ENCODE assay signal across 1 cellular context in the genomic region with DNA sequence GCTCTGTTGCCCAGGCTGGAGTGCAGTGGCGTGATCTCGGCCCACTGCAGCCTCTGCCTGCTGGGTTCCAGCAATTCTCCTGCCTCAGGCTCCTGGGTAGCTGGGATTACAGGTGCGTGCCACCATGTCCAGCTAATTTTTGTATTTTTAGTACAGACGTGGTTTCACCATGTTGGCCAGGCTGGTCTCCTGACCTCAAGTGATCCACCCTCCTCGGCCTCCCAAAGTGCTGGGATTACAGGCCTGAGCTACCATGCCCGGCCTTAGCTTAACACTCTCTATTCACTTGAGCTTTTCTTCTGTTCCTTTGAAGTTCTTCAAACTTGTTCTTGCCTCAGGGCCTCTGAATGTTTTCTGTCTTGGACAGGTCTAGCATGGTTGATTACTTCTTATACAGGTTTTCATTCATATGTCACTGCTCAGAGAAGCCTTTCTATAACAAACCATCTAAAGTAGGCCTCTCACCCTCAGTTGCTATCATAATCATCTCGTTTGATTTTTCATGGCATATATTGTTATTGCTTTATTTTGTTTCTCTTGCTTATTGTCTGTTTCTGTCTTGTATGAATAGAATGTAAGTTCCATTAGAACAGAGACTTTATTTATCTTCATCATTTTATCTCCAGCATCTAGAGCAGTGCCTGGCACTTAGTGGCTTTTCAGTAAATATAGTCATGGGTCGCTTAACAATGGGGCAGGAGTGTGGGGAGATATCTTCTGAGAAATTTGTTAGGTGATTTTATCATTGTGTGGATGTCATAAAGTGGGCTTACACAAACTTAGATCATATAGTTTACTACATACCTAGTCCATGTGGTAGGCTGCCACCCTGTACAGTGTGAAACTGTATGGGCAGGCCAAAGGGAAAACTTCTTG.
TF ChIP-seq lines count a peak whose summit lies in the region.

No MANE protein-coding gene starts in this region.

TF ChIP-seq in K562, 482 proteins besides CTCF, POLR2A, EP300 and RAD21 (continued from another document):
- TF ChIP-seq, protein P1, sequence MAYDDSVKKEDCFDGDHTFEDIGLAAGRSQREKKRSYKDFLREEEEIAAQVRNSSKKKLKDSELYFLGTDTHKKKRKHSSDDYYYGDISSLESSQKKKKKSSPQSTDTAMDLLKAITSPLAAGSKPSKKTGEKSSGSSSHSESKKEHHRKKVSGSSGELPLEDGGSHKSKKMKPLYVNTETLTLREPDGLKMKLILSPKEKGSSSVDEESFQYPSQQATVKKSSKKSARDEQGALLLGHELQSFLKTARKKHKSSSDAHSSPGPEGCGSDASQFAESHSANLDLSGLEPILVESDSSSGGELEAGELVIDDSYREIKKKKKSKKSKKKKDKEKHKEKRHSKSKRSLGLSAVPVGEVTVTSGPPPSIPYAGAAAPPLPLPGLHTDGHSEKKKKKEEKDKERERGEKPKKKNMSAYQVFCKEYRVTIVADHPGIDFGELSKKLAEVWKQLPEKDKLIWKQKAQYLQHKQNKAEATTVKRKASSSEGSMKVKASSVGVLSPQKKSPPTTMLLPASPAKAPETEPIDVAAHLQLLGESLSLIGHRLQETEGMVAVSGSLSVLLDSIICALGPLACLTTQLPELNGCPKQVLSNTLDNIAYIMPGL (CRISPR knock-in tag; IDR thresholded peaks at IDR 0.05) = 0 out of 2 replicates have a peak, but pooled peaks have one; percentile 38
- TF ChIP-seq HNRNPK (IDR thresholded peaks at IDR 0.05; ENCODE audit: low read depth, low read length, poor library complexity, severe bottlenecking) (no peak), CHCHD3 (CRISPR knock-in tag; IDR thresholded peaks at IDR 0.05) (no peak), BCOR (IDR thresholded peaks at IDR 0.05) (no peak), HMG20A (CRISPR knock-in tag; conservative IDR thresholded peaks at IDR 0.05) (no peak)
